Comparison of ENCODE assay signal across 13 cellular contexts in genomic region chr11:79026803-79027445, GRCh38.
DNase-seq lines count a peak whose midpoint lies in the region; ATAC-seq and TF ChIP-seq lines count a peak whose summit lies in the region.
"Had no signal": no experiment of that assay in that cellular context is flagged by ENCODE, and none has a peak within 500 bp of the region (broad histone marks: within the 10 kb centered on the region; RNA-seq: fewer than 3 reads in every experiment).

No MANE protein-coding gene starts in this region.

- ATAC-seq in GM21447 (IDR thresholded peaks at IDR 0.05; ENCODE audit: unreplicated experiment) = peak; percentile 80
- ATAC-seq in HG03432 (IDR thresholded peaks at IDR 0.05; ENCODE audit: unreplicated experiment) = peak; percentile 84
- ATAC-seq in stimulated activated effector memory CD8-positive, alpha-beta T cell treated with anti-CD3 and anti-CD28 coated beads, Interleukin-12 subunit alpha, Interleukin-12 subunit beta, amount 100 ng/mL, for 72 hours = no peak
- ATAC-seq: activated T-cell treated with anti-CD3 and anti-CD28 coated beads, Interleukin-2, amount 50 U/mL, for 72 hours; CD8-positive, alpha-beta T cell had no signal

- H3K4me3 Mint-ChIP-seq in stimulated activated effector memory CD8-positive, alpha-beta T cell treated with anti-CD3 and anti-CD28 coated beads, Interleukin-12 subunit alpha, Interleukin-12 subunit beta, amount 100 ng/mL, for 72 hours = no peak overlapping the region
- H3K4me3 Mint-ChIP-seq: activated T-cell treated with anti-CD3 and anti-CD28 coated beads, Interleukin-2, amount 50 U/mL, for 72 hours; CD8-positive, alpha-beta T cell; dendritic cell treated with granulocyte-macrophage colony-stimulating factor and Interleukin-4, amounts not matched to agents 40 ng/mL and 50 ng/mL, for 4 days; T-helper 1 cell treated with Interleukin-12 subunit alpha and Interleukin-12 subunit beta and Interleukin-4 antibody, amounts not matched to agents 30 μg/mL and 1 μg/mL, for 36 hours had no signal

- peak; percentile 50 for DNase-seq in GM03348 (ENCODE audit: low spot score)
- peak; percentile 54 for DNase-seq in astrocyte of the cerebellum (ENCODE audit: low read depth)
- DNase-seq in NCI-H2196 (lab: John Stamatoyannopoulos, UW; ENCODE audit: unreplicated experiment) = no peak
- DNase-seq in NCI-H510A treated with DMSO at 0.1 percent for 48 hours (lab: John Stamatoyannopoulos, UW) = no peak
- no peak for DNase-seq in stimulated activated effector memory CD8-positive, alpha-beta T cell treated with anti-CD3 and anti-CD28 coated beads, Interleukin-12 subunit alpha, Interleukin-12 subunit beta, amount 100 ng/mL, for 72 hours (ENCODE audit: low spot score in 2 of 2)
- DNase-seq in NCI-H1092 (lab: John Stamatoyannopoulos, UW) = no peak
- DNase-seq: activated T-cell treated with anti-CD3 and anti-CD28 coated beads, Interleukin-2, amount 50 U/mL, for 72 hours; CD8-positive, alpha-beta T cell; NCI-H2171 had no signal

- in situ Hi-C loops in astrocyte of the cerebellum (cut with HindIII; ENCODE audit: low sequenced_read_pairs) = no loop called here

- no peak overlapping the region for H3K4me3 ChIP-seq in astrocyte of the cerebellum (ENCODE audit: low read depth, low read length)

- H3K9me3 Mint-ChIP-seq in stimulated activated effector memory CD8-positive, alpha-beta T cell treated with anti-CD3 and anti-CD28 coated beads, Interleukin-12 subunit alpha, Interleukin-12 subunit beta, amount 100 ng/mL, for 72 hours = peaks cover 4% of the 10 kb centered on the region
- H3K9me3 Mint-ChIP-seq: CD8-positive, alpha-beta T cell; dendritic cell treated with granulocyte-macrophage colony-stimulating factor and Interleukin-4, amounts not matched to agents 40 ng/mL and 50 ng/mL, for 4 days; T-helper 1 cell treated with Interleukin-12 subunit alpha and Interleukin-12 subunit beta and Interleukin-4 antibody, amounts not matched to agents 30 μg/mL and 1 μg/mL, for 36 hours had no signal

- no peak overlapping the region for H3K27ac Mint-ChIP-seq in stimulated activated effector memory CD8-positive, alpha-beta T cell treated with anti-CD3 and anti-CD28 coated beads, Interleukin-12 subunit alpha, Interleukin-12 subunit beta, amount 100 ng/mL, for 72 hours
- H3K27ac Mint-ChIP-seq: activated T-cell treated with anti-CD3 and anti-CD28 coated beads, Interleukin-2, amount 50 U/mL, for 72 hours; CD8-positive, alpha-beta T cell; dendritic cell treated with granulocyte-macrophage colony-stimulating factor and Interleukin-4, amounts not matched to agents 40 ng/mL and 50 ng/mL, for 4 days; T-helper 1 cell treated with Interleukin-12 subunit alpha and Interleukin-12 subunit beta and Interleukin-4 antibody, amounts not matched to agents 30 μg/mL and 1 μg/mL, for 36 hours had no signal

- TF ChIP-seq CTCF in astrocyte of the cerebellum (IDR thresholded peaks at IDR 0.05; ENCODE audit: low read depth, low read length, missing control alignments) = no peak

- no peaks in the 10 kb centered on the region for H3K36me3 Mint-ChIP-seq in stimulated activated effector memory CD8-positive, alpha-beta T cell treated with anti-CD3 and anti-CD28 coated beads, Interleukin-12 subunit alpha, Interleukin-12 subunit beta, amount 100 ng/mL, for 72 hours
- H3K36me3 Mint-ChIP-seq: CD8-positive, alpha-beta T cell had no signal

- peaks cover 6% of the 10 kb centered on the region for H3K4me1 Mint-ChIP-seq in stimulated activated effector memory CD8-positive, alpha-beta T cell treated with anti-CD3 and anti-CD28 coated beads, Interleukin-12 subunit alpha, Interleukin-12 subunit beta, amount 100 ng/mL, for 72 hours

Comparison
In these comparisons a context has a peak if more than half of its experiments do, and no peak if none do; other contexts are left out.
1. DNase-seq: peak in GM03348 (single experiment) and astrocyte of the cerebellum (single experiment); none in NCI-H2196 (single experiment), NCI-H510A treated with DMSO at 0.1 percent for 48 hours (single experiment), stimulated activated effector memory CD8-positive, alpha-beta T cell treated with anti-CD3 and anti-CD28 coated beads, Interleukin-12 subunit alpha, Interleukin-12 subunit beta, amount 100 ng/mL, for 72 hours (0 of 2) and NCI-H1092 (single experiment).